Comparison of ENCODE assay signal across 9 cellular contexts in the genomic region with DNA sequence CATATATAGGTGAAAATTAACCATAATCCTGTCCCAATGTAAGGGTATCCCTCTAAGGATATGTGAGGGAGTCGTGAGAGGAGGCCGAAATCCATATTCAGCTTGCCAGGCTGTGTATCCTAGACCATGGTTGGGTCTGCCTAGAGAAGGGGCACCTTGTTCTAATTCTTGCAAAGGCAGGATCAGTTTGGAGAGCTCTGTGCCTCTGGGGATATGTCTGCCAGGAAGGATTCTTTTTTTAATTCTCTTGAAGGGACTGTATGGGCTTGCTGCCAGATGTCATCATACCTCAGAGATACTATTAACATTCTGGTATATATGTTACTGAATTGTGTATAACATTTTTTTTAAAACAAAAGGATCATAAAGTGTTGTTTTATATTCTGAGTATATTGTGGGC. TPM values are rescaled to one million over a fixed set of nuclear protein-coding genes. Genes with fewer than 3 reads are reported as not detected.
DNase-seq lines count a peak whose midpoint lies in the region; ATAC-seq, FAIRE-seq and TF ChIP-seq lines count a peak whose summit lies in the region.
"Had no signal": no experiment of that assay in that cellular context is flagged by ENCODE, and none has a peak within 500 bp of the region (broad histone marks: within the 10 kb centered on the region; RNA-seq: fewer than 3 reads in every experiment).

No MANE protein-coding gene starts in this region.

- H3K79me2 ChIP-seq in Loucy (ENCODE audit: insufficient read depth, low read length) (peaks cover 71% of the 10 kb centered on the region), GM12878 (ENCODE audit: control insufficient read depth, insufficient read depth, low read length) (peaks cover 67% of the 10 kb centered on the region)

- POLR2A ChIA-PET in GM12878 (lab: Charles Lee), result interaction anchor here (1.3 kb wide), 1 partner anchor 8 kb away, joined by 3 read pairs; no protein-coding TSS in a partner anchor

- CTCF ChIA-PET in GM12878 (lab: Yijun Ruan, JAX), result interaction anchor here (1.6 to 1.9 kb wide), 2 partner anchors 8 to 35 kb away, joined by 7 to 11 read pairs; no protein-coding TSS in a partner anchor

- intact Hi-C loops in GM12878 (cut with micrococcal nuclease; ENCODE audit: unreplicated experiment), result no loop called here

- no peaks in the 10 kb centered on the region for H3K27me3 ChIP-seq in Loucy (ENCODE audit: insufficient read depth, low read length, poor library complexity, severe bottlenecking)
- no peaks in the 10 kb centered on the region for H3K27me3 ChIP-seq in GM12878 (replicated peaks in 1 of 2; ENCODE audit: control insufficient read depth in 2 of 2, insufficient read depth in 2 of 2, low read length in 1 of 2)
- no peaks in the 10 kb centered on the region for H3K27me3 ChIP-seq in muscle layer of duodenum (ENCODE audit: low read depth, low read length)

- no peak for TF ChIP-seq EP300 in GM12878 (IDR thresholded peaks at IDR 0.05; ENCODE audit: borderline replicate concordance in 1 of 2, control insufficient read depth in 1 of 2, low read depth in 2 of 2, low read length in 2 of 2)

- TF ChIP-seq CTCF in Loucy (conservative IDR thresholded peaks at IDR 0.05; ENCODE audit: low read length) (no peak), GM12878 (IDR thresholded peaks at IDR 0.05 in 2 of 3, conservative IDR thresholded peaks at IDR 0.05 in 1 of 3; ENCODE audit: control insufficient read depth in 2 of 3, extremely low read depth in 1 of 3, insufficient read depth in 1 of 3, low read depth in 3 of 3, low read length in 3 of 3) (no peak)

- H3K4me3 ChIP-seq in Loucy (ENCODE audit: low read length, poor library complexity, severe bottlenecking) (peak overlapping the region; percentile 81), GM12878 (peak overlapping the region; percentile 97), muscle layer of duodenum (ENCODE audit: low read depth in 1 of 2, low read length in 2 of 2) (peak overlapping the region; percentile 81 to 90)

- 0 out of 2 replicates have a peak, but pooled peaks cover 3% of the 10 kb centered on the region for H3F3A ChIP-seq in Loucy (ENCODE audit: low read depth)

- BruUV-seq in GM12878 (replicated peaks; lab: Mats Ljungman, UMichigan), result no TSS peak

- H3K4me2 ChIP-seq in Loucy (ENCODE audit: low read depth, low read length, poor library complexity, severe bottlenecking) (peak overlapping the region; percentile 91), GM12878 (ENCODE audit: control insufficient read depth, insufficient read depth) (peak overlapping the region; percentile 71)

- H3K4me1 ChIP-seq in Loucy (ENCODE audit: insufficient read depth, low read length, poor library complexity, severe bottlenecking) (peaks cover 47% of the 10 kb centered on the region), GM12878 (ENCODE audit: control insufficient read depth, insufficient read depth, low read length) (0 out of 2 replicates have a peak, but pooled peaks cover 3% of the 10 kb centered on the region), muscle layer of duodenum (ENCODE audit: control insufficient read depth in 1 of 2, insufficient read depth in 2 of 2, low read length in 2 of 2) (peaks cover 0 to 22% of the 10 kb centered on the region in 2 donors)

- peaks cover 22% of the 10 kb centered on the region for H4K20me1 ChIP-seq in Loucy (ENCODE audit: insufficient read depth, low read length, poor library complexity, severe bottlenecking)
- H4K20me1 ChIP-seq in GM12878 (ENCODE audit: control insufficient read depth, insufficient read depth), result no peaks in the 10 kb centered on the region

- H3K9me3 ChIP-seq in Loucy (ENCODE audit: insufficient read depth, low read depth, low read length) (no peaks in the 10 kb centered on the region), GM12878 (replicated peaks; ENCODE audit: control insufficient read depth, insufficient read depth, low read length) (no peaks in the 10 kb centered on the region), muscle layer of duodenum (ENCODE audit: control insufficient read depth in 1 of 2, low read length in 2 of 2) (no peaks in the 10 kb centered on the region)

- TF ChIP-seq RAD21 in GM12878 (IDR thresholded peaks at IDR 0.05; ENCODE audit: insufficient read depth, low read depth, low read length), result no peak

- no peak for FAIRE-seq in GM12878 (lab: Jason Lieb, UNC)

- peak overlapping the region; percentile 75 for H3K9ac ChIP-seq in Loucy (ENCODE audit: low read depth, low read length, poor library complexity, severe bottlenecking)
- H3K9ac ChIP-seq in GM12878 (ENCODE audit: control insufficient read depth, insufficient read depth, low read length), result no peak overlapping the region

- H2AFZ ChIP-seq in Loucy (ENCODE audit: low read length) (no peak overlapping the region), GM12878 (ENCODE audit: control insufficient read depth, low read depth, low read length) (no peak overlapping the region)

- RAD21 ChIA-PET in GM12878 (lab: Charles Lee; ENCODE audit: unreplicated experiment), result interaction anchor here (4.2 kb wide), 1 partner anchor 140 kb away, joined by 23 read pairs; the partner anchor contains the start of gene RNF7

- H3K36me3 ChIP-seq in Loucy (ENCODE audit: insufficient read depth, low read length) (no peaks in the 10 kb centered on the region), GM12878 (ENCODE audit: control insufficient read depth in 2 of 2, insufficient read depth in 2 of 2, low read length in 1 of 2) (no peaks in the 10 kb centered on the region), muscle layer of duodenum (ENCODE audit: control insufficient read depth in 1 of 2, insufficient read depth in 2 of 2, low read length in 2 of 2) (peaks cover 0 to 11% of the 10 kb centered on the region in 2 donors)

- no peak for TF ChIP-seq POLR2A in GM12878 (IDR thresholded peaks at IDR 0.05; ENCODE audit: low read depth, low read length)

- H3K27ac ChIP-seq in GM12878 (ENCODE audit: control insufficient read depth, insufficient read depth) (no peak overlapping the region), muscle layer of duodenum (ENCODE audit: low read length) (no peak overlapping the region)

- H3K9me2 ChIP-seq in Loucy (replicated peaks; ENCODE audit: low read depth, low read length), result no peaks in the 10 kb centered on the region

- WGBS in GM12878 (ENCODE audit: insufficient coverage, insufficient replicate concordance, low lambda C conversion rate, missing lambda C conversion rate), result 100% methylated on average over 2 of the region's 2 CpGs

- DNase-seq in D341Med (ENCODE audit: low spot score) (peak; percentile 47), GM12878 (ENCODE audit: low read depth, low spot score) (no peak), NCI-H510A (lab: John Stamatoyannopoulos, UW) (no peak)
- DNase-seq in stimulated activated CD4-positive, alpha-beta T cell treated with anti-CD3 and anti-CD28 coated beads, Interleukin-2, amount 100 ng/mL, for 24 hours, result no peak
- no peak for DNase-seq in activated CD8-positive, alpha-beta memory T cell treated with anti-CD3 and anti-CD28 coated beads, Interleukin-2, amount 50 U/mL, for 48 hours
- DNase-seq: stimulated activated CD4-positive, alpha-beta T cell treated with anti-CD3 and anti-CD28 coated beads, Interleukin-4, amount 100 ng/mL, for 4 hours had no signal

- SMC1A ChIA-PET in GM12878 (lab: Charles Lee; ENCODE audit: uncharacterized antibody, unreplicated experiment), result interaction anchor here (0.6 to 3.6 kb wide), 4 partner anchors 14 to 247 kb away, joined by 4 to 12 read pairs (median 6); no protein-coding TSS in a partner anchor

- in situ Hi-C loops in GM12878 (cut with MboI), result loop anchor here (10.0 kb wide), 1 partner anchor 414 kb away; no protein-coding TSS in a partner anchor

- ATAC-seq in GM12878 (no peak), HG02798 (IDR thresholded peaks at IDR 0.05; ENCODE audit: poor library complexity, unreplicated experiment) (no peak)

TF ChIP-seq in GM12878, 131 proteins besides CTCF, POLR2A, EP300 and RAD21 (continues in another document):
- no peak for TF ChIP-seq REST (IDR thresholded peaks at IDR 0.05; ENCODE audit: low read depth, low read length)

RNA-seq across cellular contexts. Expression of gene ATP1B3, which starts 2.4 kb away (rescaled TPM):
- 41.3 and 43.7 TPM in 2 replicates for total RNA-seq in GM12878 (2013; cell fraction: nucleolus; rRNA removed)
- total RNA-seq in GM12878 (2014; rRNA removed) (34.3 and 42.5 TPM in 2 replicates), GM12878 (2014; rRNA removed; fragmentation: Illumina TruSeq; extraction: Trizol) (61.5 and 65.1 TPM in 2 replicates), GM12878 (2021) (102 and 107 TPM in 2 replicates)
- 94.0 TPM for polyA plus RNA-seq in GM12878 (2011; ENCODE audit: low read depth)
- polyA plus RNA-seq in GM12878 (2011; rRNA removed) (109 and 113 TPM in 2 replicates), GM12878 (2014; fragmentation: Illumina TruSeq; extraction: Trizol) (86.5 and 87.4 TPM in 2 replicates), GM12878 (2014; fragmentation: Nextera tagmentation; extraction: Ambion mirVana) (100 to 1,000 TPM in 1 of 2 experiments, 10 to 100 TPM in 1; 41.4 to 102 TPM), GM12878 (2014; rRNA removed) (54.7 and 60.7 TPM in 2 replicates), GM12878 (2016; fragmentation: Nextera tagmentation; extraction: Ambion mirVana) (100 to 1,000 TPM; 182 to 200 TPM)
- polyA plus RNA-seq in GM12878 (2011; cell fraction: cytosol; rRNA removed), result 51.1 and 81.6 TPM in 2 replicates
- polyA plus RNA-seq in GM12878 (2011; cell fraction: nucleus; rRNA removed), result 42.2 and 54.1 TPM in 2 replicates
- 82.6 and 90.7 TPM in 2 replicates for polyA plus RNA-seq in GM12878 (2012)
- polyA minus RNA-seq in GM12878 (2011; rRNA and poly(A)+ RNA removed), result 49.8 and 113 TPM in 2 replicates
- polyA minus RNA-seq in GM12878 (2011; cell fraction: cytosol; rRNA and poly(A)+ RNA removed), result 27.0 and 30.8 TPM in 2 replicates
- 14.0 and 23.4 TPM in 2 replicates for polyA minus RNA-seq in GM12878 (2011; cell fraction: nucleus; rRNA and poly(A)+ RNA removed)
